ENCODE assay signal across 22 cellular contexts in genomic region chr11:17418437-17418836, GRCh38. TPM values are rescaled to one million over a fixed set of nuclear protein-coding genes. Genes with fewer than 3 reads are reported as not detected.
A peak's percentile ranks its signal among the peaks of the same experiment; 100 is the strongest.
DNase-seq lines count a peak whose midpoint lies in the region; ATAC-seq, FAIRE-seq and TF ChIP-seq lines count a peak whose summit lies in the region.
"Had no signal": no experiment of that assay in that cellular context is flagged by ENCODE, and none has a peak within 500 bp of the region (broad histone marks: within the 10 kb centered on the region; RNA-seq: fewer than 3 reads in every experiment).

No MANE protein-coding gene starts in this region.

- H2BK5ac ChIP-seq in mesendoderm (ENCODE audit: low read length), result no peak overlapping the region

- no peak for TF ChIP-seq CTCF in DND-41 (IDR thresholded peaks at IDR 0.05; ENCODE audit: borderline replicate concordance, extremely low read depth, low read length, poor library complexity, severe bottlenecking)
- TF ChIP-seq CTCF in HEK293 (tag by site-specific recombination; IDR thresholded peaks at IDR 0.05), result no peak
- no peak for TF ChIP-seq CTCF in astrocyte (IDR thresholded peaks at IDR 0.05; ENCODE audit: insufficient read depth, low read depth, low read length)

- no peaks in the 10 kb centered on the region for H3K36me3 Mint-ChIP-seq in astrocyte (ENCODE audit: low read depth, unreplicated experiment)
- no peaks in the 10 kb centered on the region for H3K36me3 Mint-ChIP-seq in activated T-cell treated with anti-CD3 and anti-CD28 coated beads, Interleukin-2, amount 50 U/mL, for 24 hours (ENCODE audit: low read depth)
- H3K36me3 Mint-ChIP-seq: CD8-positive, alpha-beta memory T cell had no signal

- H2AK5ac ChIP-seq in mesendoderm (ENCODE audit: low read length), result no peak overlapping the region

- H2BK120ac ChIP-seq in mesendoderm (ENCODE audit: low read depth, low read length), result no peak overlapping the region

- H4K20me1 ChIP-seq in DND-41 (ENCODE audit: insufficient read depth, low read length) (no peaks in the 10 kb centered on the region), astrocyte (ENCODE audit: insufficient read depth, low read length) (no peaks in the 10 kb centered on the region)

- POLR2A ChIA-PET in HEK293 (lab: Yijun Ruan, JAX), result interaction anchor here (1.3 kb wide), 1 partner anchor 18 kb away, joined by 3 read pairs; no protein-coding TSS in a partner anchor

- H3K4me3 Mint-ChIP-seq in astrocyte (ENCODE audit: unreplicated experiment), result no peak overlapping the region
- H3K4me3 Mint-ChIP-seq in activated T-cell treated with anti-CD3 and anti-CD28 coated beads, Interleukin-2, amount 50 U/mL, for 24 hours, result no peak overlapping the region
- H3K4me3 Mint-ChIP-seq: CD4-positive, alpha-beta T cell; CD8-positive, alpha-beta memory T cell had no signal

- H3K27ac ChIP-seq in DND-41 (ENCODE audit: low read length) (peak overlapping the region; percentile 58), HEK293 (ENCODE audit: extremely low read depth, low read depth, low read length) (no peak overlapping the region), astrocyte (ENCODE audit: low read depth, low read length) (no peak overlapping the region), mesendoderm (ENCODE audit: low read depth, low read length) (no peak overlapping the region)
- H3K27ac ChIP-seq: C4-2B had no signal

- H3K18ac ChIP-seq in mesendoderm (ENCODE audit: low read length), result no peak overlapping the region

- H2AFZ ChIP-seq in DND-41 (ENCODE audit: low read depth, low read length) (no peak overlapping the region), astrocyte (ENCODE audit: low read depth, low read length) (no peak overlapping the region)

- no peaks in the 10 kb centered on the region for H3K9me3 Mint-ChIP-seq in astrocyte (ENCODE audit: unreplicated experiment)
- no peaks in the 10 kb centered on the region for H3K9me3 Mint-ChIP-seq in activated T-cell treated with anti-CD3 and anti-CD28 coated beads, Interleukin-2, amount 50 U/mL, for 24 hours
- H3K9me3 Mint-ChIP-seq: CD4-positive, alpha-beta T cell had no signal

- H3K23ac ChIP-seq in mesendoderm (ENCODE audit: low read length), result no peak overlapping the region

- H3K9ac ChIP-seq in DND-41 (ENCODE audit: low read depth, low read length) (no peak overlapping the region), astrocyte (ENCODE audit: low read length) (no peak overlapping the region), mesendoderm (ENCODE audit: low read length) (no peak overlapping the region)

- H2BK15ac ChIP-seq in mesendoderm (replicated peaks; ENCODE audit: low read depth), result no peak overlapping the region

- H3K79me1 ChIP-seq in mesendoderm (ENCODE audit: low read length), result no peaks in the 10 kb centered on the region

- H3K56ac ChIP-seq in mesendoderm (ENCODE audit: low read length), result no peak overlapping the region

- no CpG with 5 or more reads among the region's 1 CpG for WGBS in mesendoderm (ENCODE audit: extremely low coverage, insufficient coverage, low lambda C conversion rate)

- H4K8ac ChIP-seq in mesendoderm (ENCODE audit: low read depth, low read length), result no peak overlapping the region

- H3K79me2 ChIP-seq in DND-41 (ENCODE audit: insufficient read depth, low read length), result no peaks in the 10 kb centered on the region
- H3K79me2 ChIP-seq in astrocyte (ENCODE audit: insufficient read depth, low read length), result no peaks in the 10 kb centered on the region
- H3K79me2 ChIP-seq in mesendoderm (ENCODE audit: control insufficient read depth, insufficient read depth, low read length), result no peaks in the 10 kb centered on the region

- H3K4ac ChIP-seq in mesendoderm (ENCODE audit: low read depth, low read length), result no peak overlapping the region

- H4K5ac ChIP-seq in mesendoderm (ENCODE audit: low read length), result no peak overlapping the region

- no peak for FAIRE-seq in astrocyte (lab: Jason Lieb, UNC)
- FAIRE-seq: D721Med, G401.6, GM12892, H54 had no signal

- H3K4me3 ChIP-seq in DND-41 (ENCODE audit: low read depth in 1 of 2, low read length in 2 of 2), result no peak overlapping the region
- H3K4me3 ChIP-seq in HEK293 (ENCODE audit: low read depth, low read length), result no peak overlapping the region
- H3K4me3 ChIP-seq in astrocyte (ENCODE audit: insufficient read depth, low read depth, low read length), result no peak overlapping the region
- H3K4me3 ChIP-seq in mesendoderm (ENCODE audit: low read length), result no peak overlapping the region
- H3K4me3 ChIP-seq: HAP-1 had no signal

- no peaks in the 10 kb centered on the region for H3K4me1 Mint-ChIP-seq in astrocyte (ENCODE audit: low read depth, unreplicated experiment)
- peaks cover 5% of the 10 kb centered on the region for H3K4me1 Mint-ChIP-seq in activated T-cell treated with anti-CD3 and anti-CD28 coated beads, Interleukin-2, amount 50 U/mL, for 24 hours (ENCODE audit: low read depth)

- H3K4me1 ChIP-seq in DND-41 (ENCODE audit: insufficient read depth, low read length), result peaks cover 100% of the 10 kb centered on the region
- H3K4me1 ChIP-seq in HEK293 (ENCODE audit: control insufficient read depth, insufficient read depth, low read length), result peaks cover 3% of the 10 kb centered on the region; the same call in 1 of the 2 replicates
- H3K4me1 ChIP-seq in astrocyte (ENCODE audit: insufficient read depth, low read length), result no peaks in the 10 kb centered on the region
- H3K4me1 ChIP-seq in mesendoderm (ENCODE audit: control insufficient read depth, low read depth, low read length), result no peaks in the 10 kb centered on the region
- H3K4me1 ChIP-seq: HAP-1 had no signal

- H3K4me2 ChIP-seq in DND-41 (ENCODE audit: insufficient read depth, low read length) (no peak overlapping the region), astrocyte (ENCODE audit: low read length) (no peak overlapping the region), mesendoderm (ENCODE audit: low read length) (no peak overlapping the region)

- no peak for ATAC-seq in DND-41 (ENCODE audit: insufficient read depth, low read depth)

- H3K27me3 ChIP-seq in DND-41 (ENCODE audit: insufficient read depth, low read length, poor library complexity) (no peaks in the 10 kb centered on the region), astrocyte (ENCODE audit: insufficient read depth, low read length) (peaks cover 25% of the 10 kb centered on the region), mesendoderm (ENCODE audit: insufficient read depth, low read length, poor library complexity) (no peaks in the 10 kb centered on the region)

- H3K36me3 ChIP-seq in DND-41 (ENCODE audit: insufficient read depth, low read length) (no peaks in the 10 kb centered on the region), HEK293 (ENCODE audit: control insufficient read depth in 2 of 2, insufficient read depth in 1 of 2, low read length in 2 of 2) (no peaks in the 10 kb centered on the region), astrocyte (ENCODE audit: insufficient read depth, low read length) (no peaks in the 10 kb centered on the region), mesendoderm (ENCODE audit: control insufficient read depth, insufficient read depth, low read length) (no peaks in the 10 kb centered on the region)
- H3K36me3 ChIP-seq: HAP-1 had no signal

- DNase-seq in DND-41 (no peak), astrocyte (ENCODE audit: low read depth) (peak; percentile 5), mesendoderm (peak; percentile 49), kidney tubule cell (ENCODE audit: low spot score) (no peak)
- no peak for DNase-seq in activated effector memory CD4-positive, alpha-beta T cell treated with Interleukin-2 at 50 U/mL for 16 hours
- DNase-seq in activated T-cell treated with anti-CD3 and anti-CD28 coated beads, Interleukin-2, amount 50 U/mL, for 24 hours, result no peak
- DNase-seq: CD4-positive, alpha-beta T cell; CD8-positive, alpha-beta memory T cell; DMS 273 treated with DMSO at 0.1 percent for 48 hours; DMS79; GOT3 had no signal

- H3K9me3 ChIP-seq in DND-41 (ENCODE audit: insufficient read depth, low read length, severe bottlenecking) (no peaks in the 10 kb centered on the region), HEK293 (ENCODE audit: control insufficient read depth, insufficient read depth, low read depth, low read length) (no peaks in the 10 kb centered on the region), astrocyte (ENCODE audit: insufficient read depth, low read depth, low read length) (no peaks in the 10 kb centered on the region)
- H3K9me3 ChIP-seq: HAP-1 had no signal

- peaks cover 83% of the 10 kb centered on the region for H3K27me3 Mint-ChIP-seq in astrocyte (ENCODE audit: low read depth, unreplicated experiment)
- H3K27me3 Mint-ChIP-seq in activated T-cell treated with anti-CD3 and anti-CD28 coated beads, Interleukin-2, amount 50 U/mL, for 24 hours, result peaks cover 62% of the 10 kb centered on the region

- H3K27ac Mint-ChIP-seq in astrocyte (ENCODE audit: unreplicated experiment), result no peak overlapping the region
- H3K27ac Mint-ChIP-seq in activated T-cell treated with anti-CD3 and anti-CD28 coated beads, Interleukin-2, amount 50 U/mL, for 24 hours, result no peak overlapping the region
- H3K27ac Mint-ChIP-seq: CD4-positive, alpha-beta T cell; CD8-positive, alpha-beta memory T cell had no signal

- CTCF ChIA-PET in HEK293 (lab: Yijun Ruan, JAX), result interaction anchor here (0.6 to 2.8 kb wide), 9 partner anchors 29 to 362 kb away, joined by 3 to 7 read pairs (median 3); partner anchors contain the start of gene KCNJ11

TF ChIP-seq in HEK293, 187 proteins besides CTCF, POLR2A, EP300 and RAD21 (continues in another document):
- TF ChIP-seq PRDM4 (tag by site-specific recombination; IDR thresholded peaks at IDR 0.05), result no peak
- peak; percentile 29; the same call in 1 of the 2 replicates for TF ChIP-seq SP7 (tag by site-specific recombination; IDR thresholded peaks at IDR 0.05)
- no peak for TF ChIP-seq ZNF785 (tag by site-specific recombination; IDR thresholded peaks at IDR 0.05)

RNA-seq across cellular contexts. Expression of gene KCNJ11, which starts 30.0 kb away (rescaled TPM):
- total RNA-seq in astrocyte, result 0.43 TPM in 1 of 2 replicates, not detected in the other
- polyA plus RNA-seq in mesendoderm (2013, experiment 1 of 2), result 0.65 TPM
- 0.91 TPM for polyA plus RNA-seq in mesendoderm (2013, experiment 2 of 2)
- total RNA-seq: Daoy had no signal
- polyA plus RNA-seq: BJ had no signal

RNA-seq across cellular contexts. Expression of gene ABCC8, which starts 58.2 kb away (rescaled TPM):
- total RNA-seq in astrocyte, result not detected in 2 replicates
- 0.07 TPM for polyA plus RNA-seq in mesendoderm (2013, experiment 1 of 2)
- 0.18 TPM for polyA plus RNA-seq in mesendoderm (2013, experiment 2 of 2)
- total RNA-seq: A172; A673; CD4-positive, alpha-beta T cell; CD8-positive, alpha-beta memory T cell; Daoy had no signal
- polyA plus RNA-seq: BJ; CD8-positive, alpha-beta memory T cell had no signal

Comparison
In these comparisons a context has a peak if more than half of its experiments do, and no peak if none do; other contexts are left out.
1. DNase-seq: peak in astrocyte (single experiment) and mesendoderm (single experiment); none in DND-41 (single experiment), activated effector memory CD4-positive, alpha-beta T cell treated with Interleukin-2 at 50 U/mL for 16 hours (single experiment), activated T-cell treated with anti-CD3 and anti-CD28 coated beads, Interleukin-2, amount 50 U/mL, for 24 hours (single experiment) and kidney tubule cell (single experiment).